1 cellular context compared by ENCODE assay signal in the genomic region with DNA sequence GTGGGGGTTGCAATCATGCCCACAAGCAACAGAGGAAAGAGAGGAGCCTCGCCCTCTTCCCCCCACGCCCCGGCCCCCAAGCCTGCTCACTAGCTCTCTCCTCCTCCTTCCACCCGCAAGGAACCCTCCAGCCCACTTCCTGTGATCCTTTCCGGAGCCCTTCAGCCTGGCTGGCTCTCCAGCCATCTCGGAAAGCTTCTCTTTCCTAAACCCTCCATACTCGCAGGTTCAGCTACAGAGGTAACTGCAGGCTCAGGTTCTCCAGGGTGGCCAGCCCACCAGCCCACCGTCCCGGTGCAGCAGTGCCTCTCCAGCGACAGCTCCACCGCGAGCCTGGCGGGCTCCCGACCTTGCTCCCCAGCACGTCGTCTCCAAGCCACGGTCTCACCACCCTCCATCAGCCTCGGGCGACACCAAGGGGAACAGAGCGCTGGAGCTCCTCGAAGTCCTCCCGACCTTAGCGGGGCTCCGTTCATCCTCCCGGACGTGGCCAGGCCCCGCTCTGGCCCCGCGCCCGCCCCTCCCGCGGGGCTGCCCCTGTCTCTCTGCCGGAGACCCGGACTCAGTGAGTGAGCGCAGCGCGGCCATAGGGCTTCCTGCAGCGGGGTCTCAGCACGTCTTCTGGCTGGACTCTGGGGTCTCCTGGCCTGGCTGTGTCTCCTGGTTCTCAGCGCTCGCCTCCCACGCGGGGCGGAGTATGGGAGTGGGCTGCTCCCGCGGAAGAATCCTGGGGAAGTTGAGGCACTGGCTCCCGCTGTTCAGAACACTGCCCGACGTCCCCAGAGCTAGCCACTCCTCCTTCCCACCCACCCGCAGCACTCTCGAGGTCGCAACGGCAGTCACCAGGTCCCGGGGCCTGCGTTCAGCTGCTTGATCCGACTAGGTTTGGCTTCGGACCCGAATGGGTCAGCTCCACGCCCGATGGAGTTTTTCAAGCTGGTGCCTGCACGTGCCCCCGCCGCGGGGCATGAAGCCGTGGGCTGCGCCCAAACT.
TF ChIP-seq lines count a peak whose summit lies in the region.

No MANE protein-coding gene starts in this region.

TF ChIP-seq in K562, 482 proteins besides CTCF, POLR2A, EP300 and RAD21 (continues in another document):
- no peak for TF ChIP-seq ZNF212 (CRISPR knock-in tag; IDR thresholded peaks at IDR 0.05)
- TF ChIP-seq, protein P1, sequence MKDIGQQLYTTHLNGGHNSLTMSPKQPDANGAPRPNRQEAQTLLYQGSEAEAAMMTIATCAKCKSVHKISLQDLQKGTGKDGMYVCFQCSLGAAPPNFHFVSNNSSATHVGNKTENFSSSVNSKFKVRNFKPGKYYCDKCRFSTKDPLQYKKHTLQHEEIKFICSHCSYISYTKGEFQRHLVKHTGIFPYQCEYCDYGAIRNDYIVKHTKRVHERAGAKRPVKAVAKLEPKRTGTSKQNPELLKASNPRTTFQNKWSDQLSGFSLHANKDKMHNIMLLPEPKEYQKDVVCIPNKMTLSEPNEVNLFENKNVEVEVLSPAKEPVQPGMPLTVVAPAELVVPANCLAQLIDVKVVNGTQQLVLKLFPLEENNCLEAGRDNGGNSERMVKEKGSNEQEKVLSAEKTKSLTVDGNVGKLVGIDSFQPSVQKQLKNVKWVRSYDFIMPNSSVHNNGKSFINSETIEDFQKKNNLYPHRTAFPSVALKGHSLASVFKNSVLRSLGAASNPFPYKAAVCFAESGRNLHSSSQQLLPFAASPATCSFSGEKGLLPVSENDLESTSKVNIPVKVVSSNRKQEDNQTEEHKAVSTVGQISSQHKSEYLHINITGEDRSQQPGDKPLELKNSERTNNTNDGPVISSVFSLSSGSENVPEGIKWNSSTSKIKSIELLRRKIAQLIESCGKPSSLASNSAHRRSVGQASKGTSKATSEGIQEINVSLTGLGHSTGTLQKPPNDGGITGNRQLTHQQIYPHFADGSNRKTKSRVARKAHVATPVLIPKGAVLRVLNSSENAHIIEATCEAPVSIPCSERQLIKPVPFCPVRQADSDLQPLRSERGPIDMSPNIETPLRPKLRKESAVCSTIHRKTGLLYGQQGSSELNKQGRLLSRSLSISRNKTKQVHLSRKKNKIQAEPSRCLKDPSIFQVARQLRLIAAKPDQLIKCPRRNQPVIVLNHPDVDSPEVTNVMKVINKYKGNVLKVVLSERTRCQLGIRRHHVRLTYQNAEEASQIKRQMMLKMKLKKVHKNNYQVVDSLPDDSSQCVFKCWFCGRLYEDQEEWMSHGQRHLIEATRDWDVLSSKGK (CRISPR knock-in tag; IDR thresholded peaks at IDR 0.05): no peak
- no peak for TF ChIP-seq ZNF764 (CRISPR knock-in tag; IDR thresholded peaks at IDR 0.05; ENCODE audit: low read depth)
- TF ChIP-seq, protein P2, sequence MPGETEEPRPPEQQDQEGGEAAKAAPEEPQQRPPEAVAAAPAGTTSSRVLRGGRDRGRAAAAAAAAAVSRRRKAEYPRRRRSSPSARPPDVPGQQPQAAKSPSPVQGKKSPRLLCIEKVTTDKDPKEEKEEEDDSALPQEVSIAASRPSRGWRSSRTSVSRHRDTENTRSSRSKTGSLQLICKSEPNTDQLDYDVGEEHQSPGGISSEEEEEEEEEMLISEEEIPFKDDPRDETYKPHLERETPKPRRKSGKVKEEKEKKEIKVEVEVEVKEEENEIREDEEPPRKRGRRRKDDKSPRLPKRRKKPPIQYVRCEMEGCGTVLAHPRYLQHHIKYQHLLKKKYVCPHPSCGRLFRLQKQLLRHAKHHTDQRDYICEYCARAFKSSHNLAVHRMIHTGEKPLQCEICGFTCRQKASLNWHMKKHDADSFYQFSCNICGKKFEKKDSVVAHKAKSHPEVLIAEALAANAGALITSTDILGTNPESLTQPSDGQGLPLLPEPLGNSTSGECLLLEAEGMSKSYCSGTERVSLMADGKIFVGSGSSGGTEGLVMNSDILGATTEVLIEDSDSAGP (CRISPR knock-in tag; IDR thresholded peaks at IDR 0.05): no peak
- TF ChIP-seq, protein P3, sequence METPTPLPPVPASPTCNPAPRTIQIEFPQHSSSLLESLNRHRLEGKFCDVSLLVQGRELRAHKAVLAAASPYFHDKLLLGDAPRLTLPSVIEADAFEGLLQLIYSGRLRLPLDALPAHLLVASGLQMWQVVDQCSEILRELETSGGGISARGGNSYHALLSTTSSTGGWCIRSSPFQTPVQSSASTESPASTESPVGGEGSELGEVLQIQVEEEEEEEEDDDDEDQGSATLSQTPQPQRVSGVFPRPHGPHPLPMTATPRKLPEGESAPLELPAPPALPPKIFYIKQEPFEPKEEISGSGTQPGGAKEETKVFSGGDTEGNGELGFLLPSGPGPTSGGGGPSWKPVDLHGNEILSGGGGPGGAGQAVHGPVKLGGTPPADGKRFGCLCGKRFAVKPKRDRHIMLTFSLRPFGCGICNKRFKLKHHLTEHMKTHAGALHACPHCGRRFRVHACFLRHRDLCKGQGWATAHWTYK (CRISPR knock-in tag; IDR thresholded peaks at IDR 0.05): peak; percentile 67; the same call in 1 of the 2 replicates
- TF ChIP-seq, protein P4, sequence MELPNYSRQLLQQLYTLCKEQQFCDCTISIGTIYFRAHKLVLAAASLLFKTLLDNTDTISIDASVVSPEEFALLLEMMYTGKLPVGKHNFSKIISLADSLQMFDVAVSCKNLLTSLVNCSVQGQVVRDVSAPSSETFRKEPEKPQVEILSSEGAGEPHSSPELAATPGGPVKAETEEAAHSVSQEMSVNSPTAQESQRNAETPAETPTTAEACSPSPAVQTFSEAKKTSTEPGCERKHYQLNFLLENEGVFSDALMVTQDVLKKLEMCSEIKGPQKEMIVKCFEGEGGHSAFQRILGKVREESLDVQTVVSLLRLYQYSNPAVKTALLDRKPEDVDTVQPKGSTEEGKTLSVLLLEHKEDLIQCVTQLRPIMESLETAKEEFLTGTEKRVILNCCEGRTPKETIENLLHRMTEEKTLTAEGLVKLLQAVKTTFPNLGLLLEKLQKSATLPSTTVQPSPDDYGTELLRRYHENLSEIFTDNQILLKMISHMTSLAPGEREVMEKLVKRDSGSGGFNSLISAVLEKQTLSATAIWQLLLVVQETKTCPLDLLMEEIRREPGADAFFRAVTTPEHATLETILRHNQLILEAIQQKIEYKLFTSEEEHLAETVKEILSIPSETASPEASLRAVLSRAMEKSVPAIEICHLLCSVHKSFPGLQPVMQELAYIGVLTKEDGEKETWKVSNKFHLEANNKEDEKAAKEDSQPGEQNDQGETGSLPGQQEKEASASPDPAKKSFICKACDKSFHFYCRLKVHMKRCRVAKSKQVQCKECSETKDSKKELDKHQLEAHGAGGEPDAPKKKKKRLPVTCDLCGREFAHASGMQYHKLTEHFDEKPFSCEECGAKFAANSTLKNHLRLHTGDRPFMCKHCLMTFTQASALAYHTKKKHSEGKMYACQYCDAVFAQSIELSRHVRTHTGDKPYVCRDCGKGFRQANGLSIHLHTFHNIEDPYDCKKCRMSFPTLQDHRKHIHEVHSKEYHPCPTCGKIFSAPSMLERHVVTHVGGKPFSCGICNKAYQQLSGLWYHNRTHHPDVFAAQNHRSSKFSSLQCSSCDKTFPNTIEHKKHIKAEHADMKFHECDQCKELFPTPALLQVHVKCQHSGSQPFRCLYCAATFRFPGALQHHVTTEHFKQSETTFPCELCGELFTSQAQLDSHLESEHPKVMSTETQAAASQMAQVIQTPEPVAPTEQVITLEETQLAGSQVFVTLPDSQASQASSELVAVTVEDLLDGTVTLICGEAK (IDR thresholded peaks at IDR 0.05): no peak
- TF ChIP-seq, protein P4 (CRISPR knock-in tag; IDR thresholded peaks at IDR 0.05): no peak
- TF ChIP-seq, protein P5, sequence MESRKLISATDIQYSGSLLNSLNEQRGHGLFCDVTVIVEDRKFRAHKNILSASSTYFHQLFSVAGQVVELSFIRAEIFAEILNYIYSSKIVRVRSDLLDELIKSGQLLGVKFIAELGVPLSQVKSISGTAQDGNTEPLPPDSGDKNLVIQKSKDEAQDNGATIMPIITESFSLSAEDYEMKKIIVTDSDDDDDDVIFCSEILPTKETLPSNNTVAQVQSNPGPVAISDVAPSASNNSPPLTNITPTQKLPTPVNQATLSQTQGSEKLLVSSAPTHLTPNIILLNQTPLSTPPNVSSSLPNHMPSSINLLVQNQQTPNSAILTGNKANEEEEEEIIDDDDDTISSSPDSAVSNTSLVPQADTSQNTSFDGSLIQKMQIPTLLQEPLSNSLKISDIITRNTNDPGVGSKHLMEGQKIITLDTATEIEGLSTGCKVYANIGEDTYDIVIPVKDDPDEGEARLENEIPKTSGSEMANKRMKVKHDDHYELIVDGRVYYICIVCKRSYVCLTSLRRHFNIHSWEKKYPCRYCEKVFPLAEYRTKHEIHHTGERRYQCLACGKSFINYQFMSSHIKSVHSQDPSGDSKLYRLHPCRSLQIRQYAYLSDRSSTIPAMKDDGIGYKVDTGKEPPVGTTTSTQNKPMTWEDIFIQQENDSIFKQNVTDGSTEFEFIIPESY (CRISPR knock-in tag; IDR thresholded peaks at IDR 0.05): 0 out of 2 replicates have a peak, but pooled peaks have one; percentile 12
- no peak; the same call in 1 of the 2 replicates for TF ChIP-seq ETV1 (tag; conservative IDR thresholded peaks at IDR 0.05; ENCODE audit: low read depth)
- peak; percentile 31; the same call in 1 of the 2 replicates for TF ChIP-seq SNIP1 (IDR thresholded peaks at IDR 0.05; ENCODE audit: low read depth)
